ENCODE assay signal across 27 cellular contexts in the genomic region with DNA sequence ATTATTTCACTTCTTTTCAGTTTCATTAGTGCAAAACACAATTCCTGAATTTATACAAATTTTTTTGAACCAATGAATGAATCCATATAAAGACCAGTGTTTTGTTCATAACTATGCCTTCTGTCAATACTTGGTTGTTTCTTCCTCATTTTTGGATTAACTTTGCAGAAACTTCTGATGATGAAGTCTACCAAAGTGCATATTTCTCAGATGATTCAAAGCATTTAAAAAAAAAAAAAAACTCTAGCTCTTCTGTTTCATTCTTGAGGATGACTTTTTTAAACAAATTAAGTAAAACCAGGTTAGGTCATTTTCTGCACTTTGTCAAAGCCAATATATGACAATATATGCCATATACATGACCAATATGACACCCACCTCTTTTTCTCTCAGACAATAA.
DNase-seq lines count a peak whose midpoint lies in the region; ATAC-seq, FAIRE-seq and TF ChIP-seq lines count a peak whose summit lies in the region.
"Had no signal": no experiment of that assay in that cellular context is flagged by ENCODE, and none has a peak within 500 bp of the region (broad histone marks: within the 10 kb centered on the region; RNA-seq: fewer than 3 reads in every experiment).

No MANE protein-coding gene starts in this region.

- H3K4me1 ChIP-seq in foreskin keratinocyte (no peaks in the 10 kb centered on the region), testis (no peaks in the 10 kb centered on the region)
- H3K4me1 ChIP-seq: esophagus muscularis mucosa, left ventricle myocardium inferior had no signal

- DNase-seq in HS-27A (ENCODE audit: low read depth), result peak; percentile 12
- peak; percentile 21 for DNase-seq in bronchial epithelial cell (ENCODE audit: low read depth)
- DNase-seq in foreskin keratinocyte, result peak; percentile 6 to 55
- no peak for DNase-seq in H7
- DNase-seq in testis, result no peak
- DNase-seq: activated gamma-delta T cell; amygdala; CD4-positive, alpha-beta T cell; DMS153; effector CD8-positive, alpha-beta T cell; GDM1; GOT3; Karpas-422; left ventricle myocardium inferior; mucosa of descending colon; NCI-H1048; NCI-H2081; NCI-H524; SK-N-SH; WERI-Rb-1 had no signal

- no peak for TF ChIP-seq POLR2A in testis (IDR thresholded peaks at IDR 0.05)

- FAIRE-seq in A204.1 (lab: Jason Lieb, UNC) (peak; percentile 48), bronchial epithelial cell (lab: Jason Lieb, UNC) (no peak)
- FAIRE-seq: GM12878, GM19239 had no signal

- no peak overlapping the region for H3K4me3 ChIP-seq in bronchial epithelial cell (ENCODE audit: low read depth, low read length)
- H3K4me3 ChIP-seq in H7 (ENCODE audit: insufficient read depth, low read depth, low read length), result no peak overlapping the region
- H3K4me3 ChIP-seq in testis, result no peak overlapping the region
- H3K4me3 ChIP-seq: esophagus muscularis mucosa, GM12878, left ventricle myocardium inferior, mucosa of descending colon had no signal

- H3K9me3 ChIP-seq in testis, result no peaks in the 10 kb centered on the region
- H3K9me3 ChIP-seq: esophagus muscularis mucosa, mucosa of descending colon, SK-N-SH had no signal

- H3K36me3 ChIP-seq in bronchial epithelial cell (ENCODE audit: control insufficient read depth, insufficient read depth, low read length) (no peaks in the 10 kb centered on the region), H7 (replicated peaks; ENCODE audit: control insufficient read depth, insufficient read depth, low read length) (no peaks in the 10 kb centered on the region), testis (ENCODE audit: low read depth, missing control alignments) (no peaks in the 10 kb centered on the region)
- H3K36me3 ChIP-seq: esophagus muscularis mucosa, left ventricle myocardium inferior, WERI-Rb-1 had no signal

- H3K27ac ChIP-seq in foreskin keratinocyte, result no peak overlapping the region
- no peak overlapping the region for H3K27ac ChIP-seq in testis
- H3K27ac ChIP-seq: 22Rv1, esophagus muscularis mucosa, left ventricle myocardium inferior, WERI-Rb-1 had no signal

- no peak for ATAC-seq in foreskin keratinocyte
- no peak for ATAC-seq in HG02588 (IDR thresholded peaks at IDR 0.05; ENCODE audit: unreplicated experiment)
- no peak for ATAC-seq in HG03280 (IDR thresholded peaks at IDR 0.05; ENCODE audit: unreplicated experiment)
- ATAC-seq: GM12878, mucosa of descending colon had no signal

- TF ChIP-seq CTCF in bronchial epithelial cell (IDR thresholded peaks at IDR 0.05; ENCODE audit: insufficient read depth, low read length, severe bottlenecking), result no peak
- TF ChIP-seq CTCF in foreskin keratinocyte (conservative IDR thresholded peaks at IDR 0.05), result no peak
- TF ChIP-seq CTCF in testis (IDR thresholded peaks at IDR 0.05), result no peak

- H3K27me3 ChIP-seq in bronchial epithelial cell (ENCODE audit: control insufficient read depth, insufficient read depth, low read length), result no peaks in the 10 kb centered on the region
- no peaks in the 10 kb centered on the region for H3K27me3 ChIP-seq in foreskin keratinocyte
- H3K27me3 ChIP-seq in H7 (ENCODE audit: control insufficient read depth, insufficient read depth, low read length), result no peaks in the 10 kb centered on the region
- no peaks in the 10 kb centered on the region for H3K27me3 ChIP-seq in testis
- H3K27me3 ChIP-seq: esophagus muscularis mucosa had no signal

- intact Hi-C loops in testis (cut with DNase I; ENCODE audit: low total_unique reads), result no loop called here

Comparison
In these comparisons a context has a peak if more than half of its experiments do, and no peak if none do; other contexts are left out.
1. DNase-seq: peak in HS-27A (single experiment), bronchial epithelial cell (single experiment) and foreskin keratinocyte (2 of 2); none in H7 (single experiment) and testis (single experiment).